2 cellular contexts compared by ENCODE assay signal in the genomic region with DNA sequence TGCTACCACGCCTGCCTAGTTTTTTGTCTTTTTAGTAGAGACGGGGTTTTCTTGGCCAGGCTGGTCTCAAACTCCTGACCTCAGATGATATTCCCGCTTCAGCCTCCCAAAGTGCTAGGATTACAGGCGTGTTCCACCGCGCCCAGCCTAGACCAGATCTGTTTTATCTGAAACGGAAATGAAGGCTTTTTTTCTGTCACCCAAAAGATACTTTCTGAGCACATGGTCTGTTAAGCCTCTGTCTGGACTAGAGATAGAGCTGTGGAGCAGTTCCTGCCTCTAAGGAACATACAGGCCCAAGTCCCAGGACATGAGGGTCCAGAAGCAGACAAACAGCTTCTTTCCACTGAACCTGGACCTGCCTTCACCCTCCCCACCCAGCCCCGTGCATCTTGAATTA.
TF ChIP-seq lines count a peak whose summit lies in the region.

No MANE protein-coding gene starts in this region.

TF ChIP-seq in HCT116, 20 proteins besides CTCF, POLR2A, EP300 and RAD21 (continued from another document):
- no peak for TF ChIP-seq TCF7L2 (IDR thresholded peaks at IDR 0.05; ENCODE audit: borderline replicate concordance, extremely low read depth, insufficient read depth, insufficient read length)
- TF ChIP-seq CBX3 (IDR thresholded peaks at IDR 0.05; ENCODE audit: low read depth) = no peak
- no peak for TF ChIP-seq ZNF274 (IDR thresholded peaks at IDR 0.05; ENCODE audit: low read depth, low read length)
- TF ChIP-seq JUND (IDR thresholded peaks at IDR 0.05) = no peak
- TF ChIP-seq POLR2AphosphoS5 (IDR thresholded peaks at IDR 0.05; ENCODE audit: low read depth, low read length) = no peak
- TF ChIP-seq SIN3A (IDR thresholded peaks at IDR 0.05; ENCODE audit: low read depth) = no peak
- no peak for TF ChIP-seq SRF (IDR thresholded peaks at IDR 0.05; ENCODE audit: low read depth)
TF ChIP-seq in HCT116: peak in this region for 0.

TF ChIP-seq in SK-N-SH treated with all-trans-retinoic acid at 6 μM for 48 hours, 23 proteins besides CTCF, POLR2A, EP300 and RAD21 (continued from another document):
- TF ChIP-seq, protein P1, sequence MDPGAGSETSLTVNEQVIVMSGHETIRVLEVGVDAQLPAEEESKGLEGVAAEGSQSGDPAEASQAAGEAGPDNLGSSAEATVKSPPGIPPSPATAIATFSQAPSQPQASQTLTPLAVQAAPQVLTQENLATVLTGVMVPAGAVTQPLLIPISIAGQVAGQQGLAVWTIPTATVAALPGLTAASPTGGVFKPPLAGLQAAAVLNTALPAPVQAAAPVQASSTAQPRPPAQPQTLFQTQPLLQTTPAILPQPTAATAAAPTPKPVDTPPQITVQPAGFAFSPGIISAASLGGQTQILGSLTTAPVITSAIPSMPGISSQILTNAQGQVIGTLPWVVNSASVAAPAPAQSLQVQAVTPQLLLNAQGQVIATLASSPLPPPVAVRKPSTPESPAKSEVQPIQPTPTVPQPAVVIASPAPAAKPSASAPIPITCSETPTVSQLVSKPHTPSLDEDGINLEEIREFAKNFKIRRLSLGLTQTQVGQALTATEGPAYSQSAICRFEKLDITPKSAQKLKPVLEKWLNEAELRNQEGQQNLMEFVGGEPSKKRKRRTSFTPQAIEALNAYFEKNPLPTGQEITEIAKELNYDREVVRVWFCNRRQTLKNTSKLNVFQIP (CRISPR knock-in tag; IDR thresholded peaks at IDR 0.05; ENCODE audit: borderline replicate concordance, low read depth) = no peak
- TF ChIP-seq ZNF8 (CRISPR knock-in tag; IDR thresholded peaks at IDR 0.05) (no peak), ZFP3 (CRISPR knock-in tag; IDR thresholded peaks at IDR 0.05) (no peak), ISL1 (CRISPR knock-in tag; IDR thresholded peaks at IDR 0.05) (no peak), ARNTL (CRISPR knock-in tag; IDR thresholded peaks at IDR 0.05; ENCODE audit: borderline replicate concordance, low read depth) (no peak), TOX (CRISPR knock-in tag; IDR thresholded peaks at IDR 0.05; ENCODE audit: borderline replicate concordance) (no peak)
- TF ChIP-seq, protein P2, sequence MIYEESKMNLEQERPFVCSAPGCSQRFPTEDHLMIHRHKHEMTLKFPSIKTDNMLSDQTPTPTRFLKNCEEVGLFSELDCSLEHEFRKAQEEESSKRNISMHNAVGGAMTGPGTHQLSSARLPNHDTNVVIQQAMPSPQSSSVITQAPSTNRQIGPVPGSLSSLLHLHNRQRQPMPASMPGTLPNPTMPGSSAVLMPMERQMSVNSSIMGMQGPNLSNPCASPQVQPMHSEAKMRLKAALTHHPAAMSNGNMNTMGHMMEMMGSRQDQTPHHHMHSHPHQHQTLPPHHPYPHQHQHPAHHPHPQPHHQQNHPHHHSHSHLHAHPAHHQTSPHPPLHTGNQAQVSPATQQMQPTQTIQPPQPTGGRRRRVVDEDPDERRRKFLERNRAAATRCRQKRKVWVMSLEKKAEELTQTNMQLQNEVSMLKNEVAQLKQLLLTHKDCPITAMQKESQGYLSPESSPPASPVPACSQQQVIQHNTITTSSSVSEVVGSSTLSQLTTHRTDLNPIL (CRISPR knock-in tag; IDR thresholded peaks at IDR 0.05; ENCODE audit: low read depth) = no peak
